Comparison of ENCODE assay signal across 16 cellular contexts in genomic region chr11:120182357-120182756, GRCh38. TPM values are rescaled to one million over a fixed set of nuclear protein-coding genes. Genes with fewer than 3 reads are reported as not detected.
DNase-seq lines count a peak whose midpoint lies in the region; ATAC-seq and TF ChIP-seq lines count a peak whose summit lies in the region.
"Had no signal": no experiment of that assay in that cellular context is flagged by ENCODE, and none has a peak within 500 bp of the region (broad histone marks: within the 10 kb centered on the region; RNA-seq: fewer than 3 reads in every experiment).

No MANE protein-coding gene starts in this region.

- peaks cover 0 to 81% (median 32%) of the 10 kb centered on the region in 12 donors for H3K4me1 ChIP-seq in heart left ventricle
- peaks cover 0 to 89% (median 44%) of the 10 kb centered on the region in 3 donors for H3K4me1 ChIP-seq in gastroesophageal sphincter
- H3K4me1 ChIP-seq in upper lobe of right lung = peaks cover 7% of the 10 kb centered on the region

- H3K36me3 ChIP-seq in heart left ventricle (no peaks in the 10 kb centered on the region), gastroesophageal sphincter (no peaks in the 10 kb centered on the region), upper lobe of right lung (no peaks in the 10 kb centered on the region)

- ATAC-seq in heart left ventricle (no peak), Right ventricle myocardium inferior (no peak), gastroesophageal sphincter (no peak), omental fat pad (ENCODE audit: low FRiP score) (no peak), upper lobe of right lung (no peak), HG03095 (IDR thresholded peaks at IDR 0.05; ENCODE audit: unreplicated experiment) (no peak)
- ATAC-seq: right cardiac atrium had no signal

- DNase-seq in heart left ventricle = peak in 1 of 5 donors; percentile 33
- DNase-seq in Right ventricle myocardium inferior (ENCODE audit: missing footprints) = no peak
- DNase-seq in omental fat pad (ENCODE audit: low spot score) = peak; percentile 9
- peak; percentile 36 for DNase-seq in upper lobe of right lung
- DNase-seq in SKM-1 (lab: John Stamatoyannopoulos, UW; ENCODE audit: unreplicated experiment) = no peak
- DNase-seq in stimulated activated CD4-positive, alpha-beta T cell treated with anti-CD3 and anti-CD28 coated beads, Interleukin-4, amount 100 ng/mL, for 24 hours = no peak
- DNase-seq: activated naive CD4-positive, alpha-beta T cell; AML-193; NCI-H1694 treated with DMSO at 0.1 percent for 48 hours; stimulated activated CD4-positive, alpha-beta T cell treated with anti-CD3 and anti-CD28 coated beads, Interleukin-4, amount 100 ng/mL, for 1 hour had no signal

- WGBS in heart left ventricle, 4 donors = 67 to 73% (median 71%) methylated on average over 7 of the region's 7 CpGs
- 47% methylated on average over 5 of the region's 7 CpGs; no CpG with 5 or more reads in 1 of the 2 donors for WGBS in gastroesophageal sphincter (ENCODE audit: low coverage in 1 of 2), 2 donors

- TF ChIP-seq POLR2A in heart left ventricle (IDR thresholded peaks at IDR 0.05) (no peak), gastroesophageal sphincter (IDR thresholded peaks at IDR 0.05) (no peak)

- H3K27me3 ChIP-seq in heart left ventricle (peaks cover 0 to 5% (median 0%) of the 10 kb centered on the region in 9 donors), gastroesophageal sphincter (no peaks in the 10 kb centered on the region), upper lobe of right lung (no peaks in the 10 kb centered on the region)

- H3K9me3 ChIP-seq in heart left ventricle (no peaks in the 10 kb centered on the region), gastroesophageal sphincter (no peaks in the 10 kb centered on the region), upper lobe of right lung (no peaks in the 10 kb centered on the region)

- H3K27ac ChIP-seq in heart left ventricle (peak overlapping the region in 9 of 12 donors; percentile 38 to 96 (median 82)), gastroesophageal sphincter (peak overlapping the region in 3 of 4 donors; percentile 2 to 80 (median 76)), upper lobe of right lung (no peak overlapping the region)

- intact Hi-C loops in heart left ventricle (cut with DNase I) = loop anchor here in 2 of 10 donors (5.0 kb wide), 1 partner anchor 35 kb away; no protein-coding TSS in a partner anchor
- intact Hi-C loops in Right ventricle myocardium inferior (cut with DNase I) = no loop called here
- intact Hi-C loops in upper lobe of right lung (cut with DNase I) = no loop called here

- no peak for TF ChIP-seq CTCF in heart left ventricle (IDR thresholded peaks at IDR 0.05)
- no peak for TF ChIP-seq CTCF in gastroesophageal sphincter (IDR thresholded peaks at IDR 0.05)
- no peak for TF ChIP-seq CTCF in omental fat pad (IDR thresholded peaks at IDR 0.05)
- TF ChIP-seq CTCF in upper lobe of right lung (IDR thresholded peaks at IDR 0.05) = no peak

- TF ChIP-seq EP300 in gastroesophageal sphincter (IDR thresholded peaks at IDR 0.05) = no peak

- H3K4me3 ChIP-seq in heart left ventricle (no peak overlapping the region), gastroesophageal sphincter (no peak overlapping the region), upper lobe of right lung (no peak overlapping the region)

RNA-seq across cellular contexts. Expression of gene OAF, which starts 28.5 kb away (rescaled TPM):
- 10 to 100 TPM; 10.3 to 41.9 (median 19.9) TPM for total RNA-seq in heart left ventricle
- polyA plus RNA-seq in heart left ventricle = 10 to 100 TPM; 11.9 to 26.4 TPM
- total RNA-seq in Right ventricle myocardium inferior = 34.5 TPM
- 100 to 1,000 TPM in 1 of 4 donors, 10 to 100 TPM in 3; 30.0 to 100 (median 42.4) TPM for total RNA-seq in gastroesophageal sphincter
- total RNA-seq in omental fat pad = 10 to 100 TPM; 32.3 to 97.4 (median 67.0) TPM
- total RNA-seq in upper lobe of right lung = 19.8 TPM

RNA-seq across cellular contexts. Expression of gene TRIM29, which starts 44.4 kb away (rescaled TPM):
- total RNA-seq in heart left ventricle = 1 to 10 TPM in 1 of 9 donors, under 1 TPM in 1, not detected in 7; 0.56 to 6.4 TPM
- under 1 TPM in 1 of 2 donors, not detected in 1; 0.14 TPM for polyA plus RNA-seq in heart left ventricle
- total RNA-seq in Right ventricle myocardium inferior = not detected
- 10 to 100 TPM in 1 of 4 donors, 1 to 10 TPM in 3; 1.2 to 34.6 (median 3.4) TPM for total RNA-seq in gastroesophageal sphincter
- 1 to 10 TPM; 1.3 to 5.7 (median 3.0) TPM for total RNA-seq in omental fat pad
- 3.4 TPM for total RNA-seq in upper lobe of right lung
- total RNA-seq: endothelial cell of umbilical vein, myocyte had no signal
- polyA plus RNA-seq: endothelial cell of umbilical vein had no signal

RNA-seq across cellular contexts. Expression of gene POU2F3, which starts 57.6 kb away (rescaled TPM):
- total RNA-seq in heart left ventricle = under 1 TPM in 1 of 9 donors, not detected in 8; 0.15 TPM
- not detected for polyA plus RNA-seq in heart left ventricle
- total RNA-seq in Right ventricle myocardium inferior = 0.19 TPM
- total RNA-seq in gastroesophageal sphincter = under 1 TPM in 2 of 4 donors, not detected in 2; 0.27 to 0.46 TPM
- total RNA-seq in omental fat pad = under 1 TPM in 2 of 4 donors, not detected in 2; 0.19 to 0.24 TPM
- 3.0 TPM for total RNA-seq in upper lobe of right lung
- total RNA-seq: bronchial epithelial cell, endothelial cell of umbilical vein, myocyte had no signal

Comparison
In these comparisons a context has a peak if more than half of its experiments do, and no peak if none do; other contexts are left out.
1. DNase-seq: peak in omental fat pad (single experiment) and upper lobe of right lung (single experiment); none in Right ventricle myocardium inferior (single experiment), SKM-1 (single experiment) and stimulated activated CD4-positive, alpha-beta T cell treated with anti-CD3 and anti-CD28 coated beads, Interleukin-4, amount 100 ng/mL, for 24 hours (single experiment).